Comparison of ENCODE assay signal across 21 cellular contexts in genomic region chr2:20194097-20194989, GRCh38. TPM values are rescaled to one million over a fixed set of nuclear protein-coding genes. Genes with fewer than 3 reads are reported as not detected.
A peak's percentile ranks its signal among the peaks of the same experiment; 100 is the strongest.
DNase-seq lines count a peak whose midpoint lies in the region; ATAC-seq and TF ChIP-seq lines count a peak whose summit lies in the region.
"Had no signal": no experiment of that assay in that cellular context is flagged by ENCODE, and none has a peak within 500 bp of the region (broad histone marks: within the 10 kb centered on the region; RNA-seq: fewer than 3 reads in every experiment).

No MANE protein-coding gene starts in this region.

- H2AFZ ChIP-seq in IMR-90 (replicated peaks; ENCODE audit: low read length, poor library complexity): peak overlapping the region; percentile 28
- H2AFZ ChIP-seq: PC-9 had no signal

- H3K27ac ChIP-seq in IMR-90 (ENCODE audit: insufficient read depth, low read length) (no peak overlapping the region), thyroid gland (peak overlapping the region; percentile 12 to 51 (median 26))
- H3K27ac ChIP-seq: BLaER1, PC-9 had no signal

- H2BK15ac ChIP-seq in IMR-90 (ENCODE audit: low read depth, low read length): no peak overlapping the region

- H4K5ac ChIP-seq in IMR-90 (ENCODE audit: low read depth, low read length): no peak overlapping the region

- no peak overlapping the region for H2BK5ac ChIP-seq in IMR-90 (ENCODE audit: low read depth, low read length, poor library complexity, severe bottlenecking)

- no peak for TF ChIP-seq RAD21 in IMR-90 (IDR thresholded peaks at IDR 0.05; ENCODE audit: low read length)

- H4K8ac ChIP-seq in IMR-90 (ENCODE audit: low read depth in 2 of 2, low read length in 2 of 2): no peak overlapping the region

- H3K9me3 ChIP-seq in IMR-90 (ENCODE audit: control insufficient read depth, insufficient read depth, low read length) (no peaks in the 10 kb centered on the region), thyroid gland (no peaks in the 10 kb centered on the region)
- H3K9me3 ChIP-seq: BLaER1 had no signal

- no peaks in the 10 kb centered on the region for H3K79me1 ChIP-seq in IMR-90 (ENCODE audit: low read depth in 1 of 2, low read length in 2 of 2)

- H3K9ac ChIP-seq in IMR-90 (ENCODE audit: low read depth, low read length): no peak overlapping the region
- H3K9ac ChIP-seq: BLaER1 had no signal

- H2BK120ac ChIP-seq in IMR-90 (ENCODE audit: low read depth, low read length): no peak overlapping the region

- WGBS in IMR-90 (ENCODE audit: extremely low coverage in 2 of 2, insufficient read length in 1 of 2), 2 experiments: 77% methylated on average over 6 of the region's 16 CpGs; no CpG with 5 or more reads in 1 of the 2 experiments
- WGBS in thyroid gland, 2 donors: 63 to 66% methylated on average over 16 of the region's 16 CpGs

- H3K4me1 ChIP-seq in IMR-90 (ENCODE audit: control insufficient read depth, insufficient read depth, low read length): no peaks in the 10 kb centered on the region
- peaks cover 33 to 64% of the 10 kb centered on the region in 2 donors for H3K4me1 ChIP-seq in thyroid gland
- H3K4me1 ChIP-seq: BLaER1 had no signal

- TF ChIP-seq POLR2A in IMR-90 (IDR thresholded peaks at IDR 0.05; ENCODE audit: low read depth, low read length) (no peak), thyroid gland (IDR thresholded peaks at IDR 0.05) (no peak)

- no peaks in the 10 kb centered on the region for H3K36me3 ChIP-seq in IMR-90 (ENCODE audit: control insufficient read depth, insufficient read depth, low read length)
- no peaks in the 10 kb centered on the region for H3K36me3 ChIP-seq in thyroid gland
- H3K36me3 ChIP-seq: BLaER1 had no signal

- H3K14ac ChIP-seq in IMR-90 (replicated peaks; ENCODE audit: low read depth, low read length): no peak overlapping the region

- no peak overlapping the region for H3K4me2 ChIP-seq in IMR-90 (ENCODE audit: low read depth, low read length)
- H3K4me2 ChIP-seq: BLaER1, PC-9 had no signal

- no TSS peak for BruUV-seq in IMR-90 (replicated peaks; lab: Mats Ljungman, UMichigan)

- no peak overlapping the region for H3K56ac ChIP-seq in IMR-90 (ENCODE audit: extremely low read depth, insufficient read depth, low read length)

- H3K4me3 ChIP-seq in IMR-90 (ENCODE audit: insufficient read depth, low read depth, low read length) (no peak overlapping the region), fibroblast of villous mesenchyme (ENCODE audit: low read depth, low read length) (no peak overlapping the region), thyroid gland (replicated peaks in 1 of 3) (no peak overlapping the region)
- H3K4me3 ChIP-seq: BLaER1, K562, PC-9 had no signal

- H3K4ac ChIP-seq in IMR-90 (ENCODE audit: low read depth, low read length): no peak overlapping the region

- intact Hi-C loops in IMR-90 (cut with micrococcal nuclease): loop anchor here (5.0 kb wide), 1 partner anchor 37 kb away; no protein-coding TSS in a partner anchor
- intact Hi-C loops in thyroid gland (cut with DNase I): no loop called here

- H2BK20ac ChIP-seq in IMR-90 (ENCODE audit: low read depth, low read length): no peak overlapping the region

- no peaks in the 10 kb centered on the region for H4K20me1 ChIP-seq in IMR-90 (ENCODE audit: insufficient read depth, low read length)
- H4K20me1 ChIP-seq: BLaER1 had no signal

- CTCF ChIA-PET in IMR-90 (lab: Yijun Ruan, JAX): no interaction called here

- H2AK9ac ChIP-seq in IMR-90 (replicated peaks; ENCODE audit: low read depth, low read length, poor library complexity): no peak overlapping the region

- H3K9me1 ChIP-seq in IMR-90 (ENCODE audit: insufficient read depth, low read length): 0 out of 2 replicates have a peak, but pooled peaks cover 3% of the 10 kb centered on the region

- no peaks in the 10 kb centered on the region; the same call in 1 of the 2 replicates for H3K27me3 ChIP-seq in IMR-90 (ENCODE audit: control insufficient read depth, insufficient read depth, low read length)
- no peaks in the 10 kb centered on the region for H3K27me3 ChIP-seq in thyroid gland
- H3K27me3 ChIP-seq: BLaER1 had no signal

- peak overlapping the region; percentile 72 to 79 (median 76) for H3K27ac Mint-ChIP-seq in nephron
- H3K27ac Mint-ChIP-seq: CD8-positive, alpha-beta T cell had no signal

- no peak overlapping the region for H3K18ac ChIP-seq in IMR-90 (ENCODE audit: low read depth, low read length)

- H3K36me3 Mint-ChIP-seq in nephron (ENCODE audit: low read depth): no peaks in the 10 kb centered on the region
- H3K36me3 Mint-ChIP-seq: CD8-positive, alpha-beta T cell had no signal

- H3K23ac ChIP-seq in IMR-90 (ENCODE audit: low read depth, low read length): no peak overlapping the region

- peaks cover 20% of the 10 kb centered on the region for H3K27me3 Mint-ChIP-seq in nephron (ENCODE audit: low read depth)

- H2AK5ac ChIP-seq in IMR-90 (ENCODE audit: low read depth, low read length): no peak overlapping the region

- dilution Hi-C loops in IMR-90 (cut with HindIII; ENCODE audit: low sequenced_read_pairs, unreplicated experiment): no loop called here

- ATAC-seq in IMR-90 (ENCODE audit: low read depth) (no peak), HG02588 (IDR thresholded peaks at IDR 0.05; ENCODE audit: unreplicated experiment) (no peak)
- ATAC-seq: CD8-positive, alpha-beta T cell; HCT116; K562 had no signal

- DNase-seq in IMR-90: no peak
- DNase-seq in fibroblast of villous mesenchyme (ENCODE audit: low read depth): peak; percentile 44
- DNase-seq in thyroid gland: peak; percentile 83 to 88
- DNase-seq in stimulated activated CD4-positive, alpha-beta T cell treated with anti-CD3 and anti-CD28 coated beads, Interleukin-15, amount 100 ng/mL, for 24 hours: no peak
- no peak for DNase-seq in activated T-cell treated with anti-CD3 and anti-CD28 coated beads, Interleukin-2, amount 50 U/mL, for 1 hour
- DNase-seq: Calu3; CD8-positive, alpha-beta T cell; DMS153; MM.1S; NCI-H1048; NCI-H1436; NCI-H1930; NCI-H2227 treated with DMSO at 0.1 percent for 48 hours; NCI-H510A; NCI-H748 treated with DMSO at 0.1 percent for 48 hours; PC-9 had no signal

- H4K91ac ChIP-seq in IMR-90 (ENCODE audit: insufficient read depth, low read depth, low read length): no peak overlapping the region

- TF ChIP-seq CTCF in IMR-90 (conservative IDR thresholded peaks at IDR 0.05; ENCODE audit: low read depth, low read length) (no peak), fibroblast of villous mesenchyme (IDR thresholded peaks at IDR 0.05; ENCODE audit: insufficient read depth, low read depth, low read length) (no peak), nephron (IDR thresholded peaks at IDR 0.05; ENCODE audit: unreplicated experiment in 3 of 3) (no peak), thyroid gland (IDR thresholded peaks at IDR 0.05) (no peak)

- H3K4me3 Mint-ChIP-seq in nephron: peak overlapping the region in 2 of 3 experiments; percentile 42 to 57
- H3K4me3 Mint-ChIP-seq: CD8-positive, alpha-beta T cell had no signal

- in situ Hi-C loops in IMR-90 (cut with MboI; ENCODE audit: low sequenced_read_pairs): no loop called here

- POLR2A ChIA-PET in IMR-90 (lab: Charles Lee; ENCODE audit: unreplicated experiment): no interaction called here

- peaks cover 47% of the 10 kb centered on the region for H3K4me1 Mint-ChIP-seq in nephron

- H3K9me3 Mint-ChIP-seq in nephron: no peaks in the 10 kb centered on the region
- H3K9me3 Mint-ChIP-seq: CD8-positive, alpha-beta T cell had no signal

TF ChIP-seq in IMR-90, 13 proteins besides CTCF, POLR2A, EP300 and RAD21:
- TF ChIP-seq FOS (IDR thresholded peaks at IDR 0.05; ENCODE audit: low read depth, low read length) (no peak), MXI1 (IDR thresholded peaks at IDR 0.05; ENCODE audit: borderline replicate concordance, low read depth, low read length) (no peak), RCOR1 (IDR thresholded peaks at IDR 0.05; ENCODE audit: insufficient replicate concordance, low read length) (no peak), MAZ (IDR thresholded peaks at IDR 0.05; ENCODE audit: borderline replicate concordance, low read depth, low read length) (no peak), CHD1 (IDR thresholded peaks at IDR 0.05; ENCODE audit: low read depth, low read length) (no peak), RFX5 (IDR thresholded peaks at IDR 0.05; ENCODE audit: low read depth, low read length) (no peak), ELK1 (IDR thresholded peaks at IDR 0.05; ENCODE audit: borderline replicate concordance, low read depth, low read length) (no peak), BHLHE40 (IDR thresholded peaks at IDR 0.05; ENCODE audit: low read depth, low read length) (no peak), NFE2L2 (IDR thresholded peaks at IDR 0.05; ENCODE audit: low read depth, low read length) (no peak), MAFK (IDR thresholded peaks at IDR 0.05; ENCODE audit: low read depth, low read length) (no peak), USF2 (IDR thresholded peaks at IDR 0.05; ENCODE audit: low read depth, low read length) (no peak), SMC3 (IDR thresholded peaks at IDR 0.05; ENCODE audit: low read depth, low read length) (no peak), CEBPB (IDR thresholded peaks at IDR 0.05; ENCODE audit: low read depth, low read length) (no peak)

RNA-seq across cellular contexts. Expression of gene SDC1, which starts 30.6 kb away (rescaled TPM):
- total RNA-seq in IMR-90 (2012; rRNA removed) (22.0 and 23.6 TPM in 2 replicates), fibroblast of villous mesenchyme (68.0 and 110 TPM in 2 replicates), thyroid gland (10 to 100 TPM; 21.9 to 28.0 (median 24.7) TPM)
- 28.3 and 38.8 TPM in 2 replicates for polyA plus RNA-seq in IMR-90 (2012; rRNA removed)
- 21.6 and 39.0 TPM in 2 replicates for polyA plus RNA-seq in IMR-90 (2012; cell fraction: cytosol; rRNA removed)
- 9.4 and 21.6 TPM in 2 replicates for polyA plus RNA-seq in IMR-90 (2012; cell fraction: nucleus; rRNA removed; ENCODE audit: low replicate concordance)
- total RNA-seq: CD8-positive, alpha-beta T cell had no signal

Comparison
In these comparisons a context has a peak if more than half of its experiments do, and no peak if none do; other contexts are left out.
1. DNase-seq: peak in fibroblast of villous mesenchyme (single experiment) and thyroid gland (2 of 2); none in IMR-90 (single experiment), stimulated activated CD4-positive, alpha-beta T cell treated with anti-CD3 and anti-CD28 coated beads, Interleukin-15, amount 100 ng/mL, for 24 hours (single experiment) and activated T-cell treated with anti-CD3 and anti-CD28 coated beads, Interleukin-2, amount 50 U/mL, for 1 hour (single experiment).